8 cellular contexts compared by ENCODE assay signal in the genomic region with DNA sequence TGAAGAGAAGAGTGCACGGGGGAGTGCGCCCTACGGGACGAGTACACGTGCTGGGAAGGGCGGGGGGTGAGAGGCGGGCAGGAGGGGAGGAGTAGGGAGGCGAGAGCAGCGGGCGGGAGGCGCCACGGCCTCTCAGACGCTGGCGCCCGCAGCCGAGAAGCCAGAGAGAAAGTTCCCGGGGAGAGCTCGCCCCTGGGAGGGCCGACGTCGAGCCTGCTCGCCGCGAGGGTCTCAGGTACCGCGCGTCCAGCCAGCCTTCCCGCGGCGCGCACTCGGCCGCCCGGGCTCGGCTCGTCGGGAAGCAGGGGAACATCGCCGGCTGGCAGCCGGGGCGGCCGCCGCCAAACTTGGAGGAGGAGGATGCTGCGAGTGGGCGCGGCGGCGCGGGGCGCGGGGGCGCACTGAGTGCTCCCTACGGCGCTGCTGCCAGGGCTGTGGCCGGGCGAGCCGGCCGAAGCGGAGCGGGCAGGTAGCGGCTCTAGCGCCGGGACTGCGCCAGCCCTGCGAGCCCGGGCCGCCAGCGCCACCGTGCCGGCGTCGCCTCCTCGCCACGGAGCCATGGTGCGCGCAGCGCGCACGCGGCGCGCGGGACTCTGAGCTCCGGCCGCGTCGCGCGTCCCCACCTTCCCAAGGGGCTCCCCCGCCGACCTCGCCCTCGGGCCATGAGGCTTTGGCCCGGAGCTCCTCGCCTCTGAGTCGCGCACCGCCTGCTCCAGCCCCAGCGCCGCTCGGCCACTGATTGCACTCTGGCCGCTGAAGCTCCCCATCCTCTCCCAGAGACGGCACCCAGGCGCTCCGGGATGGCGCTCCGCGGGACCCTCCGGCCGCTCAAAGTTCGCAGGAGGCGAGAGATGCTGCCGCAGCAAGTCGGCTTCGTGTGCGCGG. TPM values are rescaled to one million over a fixed set of nuclear protein-coding genes. Genes with fewer than 3 reads are reported as not detected.
DNase-seq lines count a peak whose midpoint lies in the region; ATAC-seq and TF ChIP-seq lines count a peak whose summit lies in the region.

A gene with protein sequence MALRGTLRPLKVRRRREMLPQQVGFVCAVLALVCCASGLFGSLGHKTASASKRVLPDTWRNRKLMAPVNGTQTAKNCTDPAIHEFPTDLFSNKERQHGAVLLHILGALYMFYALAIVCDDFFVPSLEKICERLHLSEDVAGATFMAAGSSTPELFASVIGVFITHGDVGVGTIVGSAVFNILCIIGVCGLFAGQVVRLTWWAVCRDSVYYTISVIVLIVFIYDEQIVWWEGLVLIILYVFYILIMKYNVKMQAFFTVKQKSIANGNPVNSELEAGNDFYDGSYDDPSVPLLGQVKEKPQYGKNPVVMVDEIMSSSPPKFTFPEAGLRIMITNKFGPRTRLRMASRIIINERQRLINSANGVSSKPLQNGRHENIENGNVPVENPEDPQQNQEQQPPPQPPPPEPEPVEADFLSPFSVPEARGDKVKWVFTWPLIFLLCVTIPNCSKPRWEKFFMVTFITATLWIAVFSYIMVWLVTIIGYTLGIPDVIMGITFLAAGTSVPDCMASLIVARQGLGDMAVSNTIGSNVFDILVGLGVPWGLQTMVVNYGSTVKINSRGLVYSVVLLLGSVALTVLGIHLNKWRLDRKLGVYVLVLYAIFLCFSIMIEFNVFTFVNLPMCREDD (plus strand): TSS at position 135 of the 885 bp plus-strand sequence. CDS start 666 bp downstream, at position 801.

- CTCF ChIA-PET in Caco-2 (lab: Charles Lee) = no interaction called here

- peaks cover 6% of the 10 kb centered on the region for H3K9me3 Mint-ChIP-seq in Caco-2 (ENCODE audit: unreplicated experiment)

- H3K27me3 Mint-ChIP-seq in Caco-2 (ENCODE audit: insufficient read depth, unreplicated experiment) = peaks cover 17% of the 10 kb centered on the region

- no peak within 1 kb of the TSS for H3K4me3 Mint-ChIP-seq in Caco-2 (ENCODE audit: unreplicated experiment)

- no peak for TF ChIP-seq POLR2A in esophagus muscularis mucosa (IDR thresholded peaks at IDR 0.05; ENCODE audit: low read depth)
- no peak for TF ChIP-seq POLR2A in ovary (IDR thresholded peaks at IDR 0.05)

- H3K36me3 Mint-ChIP-seq in Caco-2 (ENCODE audit: insufficient read depth, unreplicated experiment) = no peaks in the 10 kb centered on the region

- intact Hi-C loops in esophagus muscularis mucosa (cut with DNase I) (no loop called here), ovary (cut with DNase I) (loop anchor here in 1 of 4 donors (10.0 kb wide), 1 partner anchor 352 kb away; no protein-coding TSS in a partner anchor), Caco-2 (cut with micrococcal nuclease; ENCODE audit: unreplicated experiment) (no loop called here)

- ATAC-seq in HG02852 (IDR thresholded peaks at IDR 0.05; ENCODE audit: unreplicated experiment) = no peak

- peaks cover 0 to 85% (median 20%) of the 10 kb centered on the region in 4 donors for H3K27me3 ChIP-seq in esophagus muscularis mucosa
- no peaks in the 10 kb centered on the region for H3K27me3 ChIP-seq in ovary
- H3K27me3 ChIP-seq in Caco-2 (replicated peaks; ENCODE audit: control insufficient read depth, insufficient read depth, low read length) = no peaks in the 10 kb centered on the region

- H3K4me3 ChIP-seq in esophagus muscularis mucosa (peak within 1 kb of the TSS; percentile 42 to 56 (median 48)), ovary (peak within 1 kb of the TSS; percentile 20), Caco-2 (ENCODE audit: low read depth, low read length) (no peak within 1 kb of the TSS)

- H3K4me1 Mint-ChIP-seq in Caco-2 (ENCODE audit: low read depth, unreplicated experiment) = no peaks in the 10 kb centered on the region

- BruUV-seq in Caco-2 (replicated peaks; lab: Mats Ljungman, UMichigan) = no TSS peak

- DNase-seq in D341Med (ENCODE audit: low spot score) = peak; percentile 80
- peak; percentile 51 for DNase-seq in NCI-H1694 treated with DMSO at 0.1 percent for 48 hours (lab: John Stamatoyannopoulos, UW)
- DNase-seq in esophagus muscularis mucosa (ENCODE audit: extremely low spot score) = no peak
- peak in 2 of 5 donors; percentile 9 to 20 for DNase-seq in ovary
- no peak for DNase-seq in Caco-2
- no peak for DNase-seq in mucosa of gallbladder (ENCODE audit: low spot score)
- DNase-seq in stimulated activated CD4-positive, alpha-beta T cell treated with anti-CD3 and anti-CD28 coated beads, Interleukin-12 subunit alpha, Interleukin-12 subunit beta, amount 100 ng/mL, for 4 hours = no peak

- H3K4me1 ChIP-seq in esophagus muscularis mucosa = peaks cover 12 to 21% (median 20%) of the 10 kb centered on the region in 4 donors
- no peaks in the 10 kb centered on the region for H3K4me1 ChIP-seq in ovary (ENCODE audit: insufficient read depth)
- no peaks in the 10 kb centered on the region for H3K4me1 ChIP-seq in Caco-2

- H3K27ac Mint-ChIP-seq in Caco-2 (ENCODE audit: unreplicated experiment) = no peak within 1 kb of the TSS

- H3K9me3 ChIP-seq in esophagus muscularis mucosa (no peaks in the 10 kb centered on the region), ovary (no peaks in the 10 kb centered on the region), Caco-2 (no peaks in the 10 kb centered on the region)

- H3K27ac ChIP-seq in esophagus muscularis mucosa (replicated peaks in 1 of 4) (no peak within 1 kb of the TSS), ovary (no peak within 1 kb of the TSS)

- POLR2A ChIA-PET in Caco-2 (lab: Charles Lee) = no interaction called here

- TF ChIP-seq EP300 in esophagus muscularis mucosa (IDR thresholded peaks at IDR 0.05) (no peak), ovary (IDR thresholded peaks at IDR 0.05) (no peak)

- TF ChIP-seq CTCF in esophagus muscularis mucosa (IDR thresholded peaks at IDR 0.05) (no peak), ovary (IDR thresholded peaks at IDR 0.05) (no peak), Caco-2 (IDR thresholded peaks at IDR 0.05; ENCODE audit: insufficient read depth in 1 of 2, low read depth in 1 of 2, low read length in 1 of 2, severe bottlenecking in 1 of 2, unreplicated experiment in 1 of 2) (no peak)

- H3K36me3 ChIP-seq in esophagus muscularis mucosa (no peaks in the 10 kb centered on the region), ovary (no peaks in the 10 kb centered on the region), Caco-2 (ENCODE audit: control insufficient read depth, insufficient read depth, low read length) (no peaks in the 10 kb centered on the region)

- under 1% methylated on average over 21 of the region's 117 CpGs for WGBS in esophagus muscularis mucosa
- 1 to 2% (median 1%) methylated on average over 56 to 117 of the region's 117 CpGs for WGBS in ovary, 3 donors

RNA-seq across cellular contexts. Expression of the gene that starts here (rescaled TPM):
- total RNA-seq in esophagus muscularis mucosa (1 to 10 TPM; 1.7 to 2.9 (median 2.1) TPM), ovary (under 1 TPM; 0.11 to 0.61 (median 0.24) TPM), Caco-2 (2022) (not detected in 2 replicates), mucosa of gallbladder (1.8 TPM)
- under 1 TPM; 0.10 to 0.98 TPM for polyA plus RNA-seq in ovary

Comparison
In these comparisons a context has a peak if more than half of its experiments do, and no peak if none do; other contexts are left out.
1. DNase-seq: peak in D341Med (single experiment) and NCI-H1694 treated with DMSO at 0.1 percent for 48 hours (single experiment); none in esophagus muscularis mucosa (single experiment), Caco-2 (0 of 2), mucosa of gallbladder (single experiment) and stimulated activated CD4-positive, alpha-beta T cell treated with anti-CD3 and anti-CD28 coated beads, Interleukin-12 subunit alpha, Interleukin-12 subunit beta, amount 100 ng/mL, for 4 hours (single experiment).